Comparison of ENCODE assay signal across 12 cellular contexts in genomic region chr14:52052289-52052943, GRCh38. TPM values are rescaled to one million over a fixed set of nuclear protein-coding genes. Genes with fewer than 3 reads are reported as not detected.
A peak's percentile ranks its signal among the peaks of the same experiment; 100 is the strongest.
DNase-seq lines count a peak whose midpoint lies in the region; TF ChIP-seq lines count a peak whose summit lies in the region.
"Had no signal": no experiment of that assay in that cellular context is flagged by ENCODE, and none has a peak within 500 bp of the region (broad histone marks: within the 10 kb centered on the region; RNA-seq: fewer than 3 reads in every experiment).

No MANE protein-coding gene starts in this region.

- no peak overlapping the region for H3K23ac ChIP-seq in mesenchymal stem cell (ENCODE audit: low read length in 2 of 2)

- WGBS in mesenchymal stem cell: 72% methylated on average over 7 of the region's 7 CpGs
- 68 to 82% (median 75%) methylated on average over 7 of the region's 7 CpGs for whole genome bisulfite sequencing in stomach, 5 donors

- peak overlapping the region; percentile 51 for H3K9ac ChIP-seq in mesenchymal stem cell (ENCODE audit: low read length)

- H3K4me3 ChIP-seq in epithelial cell of esophagus (ENCODE audit: low read length): no peak overlapping the region
- peak overlapping the region in 1 of 2 experiments; percentile 40 for H3K4me3 ChIP-seq in mesenchymal stem cell (ENCODE audit: insufficient read depth in 1 of 2, low read depth in 1 of 2, low read length in 2 of 2)
- H3K4me3 ChIP-seq in stomach: no peak overlapping the region
- H3K4me3 ChIP-seq in MG63: no peak overlapping the region
- H3K4me3 ChIP-seq: SJCRH30 had no signal

- H3K4me1 ChIP-seq in mesenchymal stem cell (ENCODE audit: control insufficient read depth, insufficient read depth, low read depth, low read length) (peaks cover 8% of the 10 kb centered on the region), stomach (peaks cover 5 to 73% (median 47%) of the 10 kb centered on the region in 4 donors)
- H3K4me1 ChIP-seq: SJCRH30 had no signal

- no peak overlapping the region for H3K27ac ChIP-seq in mesenchymal stem cell (ENCODE audit: low read length, poor library complexity, severe bottlenecking)
- H3K27ac ChIP-seq in stomach: peak overlapping the region in 4 of 5 donors; percentile 61 to 81 (median 76)
- H3K27ac ChIP-seq: SJCRH30 had no signal

- H3K27me3 ChIP-seq in mesenchymal stem cell (ENCODE audit: control insufficient read depth in 1 of 2, insufficient read depth in 1 of 2, low read length in 2 of 2) (peaks cover 0 to 49% of the 10 kb centered on the region in 2 experiments), stomach (no peaks in the 10 kb centered on the region), MG63 (no peaks in the 10 kb centered on the region)
- H3K27me3 ChIP-seq: SJCRH30 had no signal

- H2BK12ac ChIP-seq in mesenchymal stem cell (ENCODE audit: low read length in 2 of 2): peak overlapping the region in 1 of 2 experiments; percentile 29

- H4K91ac ChIP-seq in mesenchymal stem cell (ENCODE audit: low read length): peak overlapping the region; percentile 20

- intact Hi-C loops in stomach (cut with DNase I; ENCODE audit: low total_unique reads): no loop called here

- H3K79me1 ChIP-seq in mesenchymal stem cell (replicated peaks; ENCODE audit: low read length, poor library complexity, severe bottlenecking): no peaks in the 10 kb centered on the region

- H2BK5ac ChIP-seq in mesenchymal stem cell (ENCODE audit: low read depth, low read length, poor library complexity, severe bottlenecking): no peak overlapping the region

- TF ChIP-seq POLR2A in stomach (IDR thresholded peaks at IDR 0.05): no peak

- TF ChIP-seq CTCF in epithelial cell of esophagus (IDR thresholded peaks at IDR 0.05; ENCODE audit: insufficient read depth, low read depth, low read length, missing control alignments): no peak
- no peak for TF ChIP-seq CTCF in stomach (IDR thresholded peaks at IDR 0.05)

- H2AK5ac ChIP-seq in mesenchymal stem cell (ENCODE audit: low read length, severe bottlenecking): no peak overlapping the region

- no peak overlapping the region for H3K4me2 ChIP-seq in mesenchymal stem cell (ENCODE audit: low read length, poor library complexity, severe bottlenecking)

- no peak for TF ChIP-seq EP300 in stomach (IDR thresholded peaks at IDR 0.05)

- no peak overlapping the region for H2AFZ ChIP-seq in mesenchymal stem cell (ENCODE audit: low read depth, low read length)

- H2BK120ac ChIP-seq in mesenchymal stem cell (ENCODE audit: low read depth, low read length): no peak overlapping the region

- DNase-seq in GM03348 (ENCODE audit: low spot score): peak; percentile 72
- DNase-seq in epithelial cell of esophagus (ENCODE audit: low read depth): peak; percentile 54
- peak; percentile 77 for DNase-seq in mesenchymal stem cell
- no peak for DNase-seq in stomach
- DNase-seq in activated CD4-positive, CD25-positive, alpha-beta regulatory T cell treated with anti-CD3 and anti-CD28 coated beads, Interleukin-2, amount 50 U/mL, for 72 hours: no peak
- no peak for DNase-seq in GM19240 (ENCODE audit: insufficient read length, low spot score)
- DNase-seq in kidney tubule cell (ENCODE audit: low spot score): no peak
- no peak for DNase-seq in MG63
- DNase-seq: activated naive CD8-positive, alpha-beta T cell treated with anti-CD3 and anti-CD28 coated beads for 36 hours; MV-4-11; NCI-H524 treated with DMSO at 0.1 percent for 48 hours; SJCRH30 had no signal

- H3K18ac ChIP-seq in mesenchymal stem cell (ENCODE audit: low read depth in 1 of 2, low read length in 2 of 2): peak overlapping the region in 1 of 2 experiments; percentile 68

- H3K4ac ChIP-seq in mesenchymal stem cell (ENCODE audit: low read depth in 1 of 2, low read length in 2 of 2): peak overlapping the region in 1 of 2 experiments; percentile 47

- no peak overlapping the region for H4K8ac ChIP-seq in mesenchymal stem cell (ENCODE audit: low read length)

- H3K36me3 ChIP-seq in mesenchymal stem cell (ENCODE audit: control insufficient read depth in 1 of 2, insufficient read depth in 2 of 2, low read depth in 1 of 2, low read length in 2 of 2) (peaks cover 0 to 10% of the 10 kb centered on the region in 2 experiments), stomach (no peaks in the 10 kb centered on the region), MG63 (no peaks in the 10 kb centered on the region)
- H3K36me3 ChIP-seq: SJCRH30 had no signal

- H2BK15ac ChIP-seq in mesenchymal stem cell (ENCODE audit: low read depth, poor library complexity, severe bottlenecking): no peak overlapping the region

- no peak overlapping the region for H3K14ac ChIP-seq in mesenchymal stem cell (ENCODE audit: low read length in 2 of 2)

- no peaks in the 10 kb centered on the region for H3K9me3 ChIP-seq in mesenchymal stem cell (ENCODE audit: control insufficient read depth, low read length)
- H3K9me3 ChIP-seq in stomach: no peaks in the 10 kb centered on the region
- no peaks in the 10 kb centered on the region for H3K9me3 ChIP-seq in MG63
- H3K9me3 ChIP-seq: SJCRH30 had no signal

RNA-seq across cellular contexts. Expression of gene NID2, which starts 16.4 kb away (rescaled TPM):
- polyA plus RNA-seq in mesenchymal stem cell (2013, experiment 1 of 2): 213 TPM
- 208 TPM for polyA plus RNA-seq in mesenchymal stem cell (2013, experiment 2 of 2)
- total RNA-seq in stomach: 10 to 100 TPM in 4 of 5 donors, 1 to 10 TPM in 1; 8.0 to 67.0 (median 31.9) TPM
- 1 to 10 TPM; 1.7 to 4.7 (median 2.3) TPM for polyA plus RNA-seq in stomach
- total RNA-seq in MG63 (2014; rRNA removed; shearing (Covaris generic); ENCODE audit: low replicate concordance): 2.3 and 4.6 TPM in 2 replicates
- total RNA-seq: activated naive CD8-positive, alpha-beta T cell treated with anti-CD3 and anti-CD28 coated beads for 36 hours had no signal

Comparison
In these comparisons a context has a peak if more than half of its experiments do, and no peak if none do; other contexts are left out.
1. DNase-seq: peak in GM03348 (single experiment), epithelial cell of esophagus (single experiment) and mesenchymal stem cell (single experiment); none in stomach (single experiment), activated CD4-positive, CD25-positive, alpha-beta regulatory T cell treated with anti-CD3 and anti-CD28 coated beads, Interleukin-2, amount 50 U/mL, for 72 hours (single experiment), GM19240 (single experiment), kidney tubule cell (single experiment) and MG63 (single experiment).